ENCODE assay signal across 8 cellular contexts in genomic region chr14:50040401-50040775, GRCh38.
DNase-seq lines count a peak whose midpoint lies in the region; ATAC-seq, FAIRE-seq and TF ChIP-seq lines count a peak whose summit lies in the region.

No MANE protein-coding gene starts in this region.

- intact Hi-C loops in GM12878 (cut with micrococcal nuclease; ENCODE audit: unreplicated experiment), result no loop called here
- intact Hi-C loops in sigmoid colon (cut with DNase I), result no loop called here

- TF ChIP-seq EP300 in GM12878 (IDR thresholded peaks at IDR 0.05; ENCODE audit: borderline replicate concordance in 1 of 2, control insufficient read depth in 1 of 2, low read depth in 2 of 2, low read length in 2 of 2), result no peak
- TF ChIP-seq EP300 in sigmoid colon (IDR thresholded peaks at IDR 0.05), result no peak

- H3K4me2 ChIP-seq in GM23338 (no peak overlapping the region), GM12878 (ENCODE audit: control insufficient read depth, insufficient read depth) (peak overlapping the region; percentile 70)

- no peaks in the 10 kb centered on the region for H3F3A ChIP-seq in GM23338 (replicated peaks; ENCODE audit: low read depth)

- POLR2A ChIA-PET in GM12878 (lab: Charles Lee), result interaction anchor here (0.6 to 5.8 kb wide), 7 partner anchors 21 to 177 kb away, joined by 3 to 62 read pairs (median 3); no protein-coding TSS in a partner anchor

- H3K27ac ChIP-seq in GM23338 (ENCODE audit: low read depth) (no peak overlapping the region), GM12878 (ENCODE audit: control insufficient read depth, insufficient read depth) (peak overlapping the region; percentile 96), WERI-Rb-1 (no peak overlapping the region), sigmoid colon (peak overlapping the region in 2 of 4 donors; percentile 21 to 79)

- H3K4me3 ChIP-seq in GM23338 (no peak overlapping the region), GM12878 (no peak overlapping the region), WERI-Rb-1 (ENCODE audit: low read depth, low read length) (no peak overlapping the region), sigmoid colon (no peak overlapping the region)

- peak overlapping the region; percentile 71; the same call in 1 of the 2 replicates for H3K9ac ChIP-seq in GM12878 (ENCODE audit: control insufficient read depth, insufficient read depth, low read length)

- BruUV-seq in GM12878 (replicated peaks; lab: Mats Ljungman, UMichigan), result no TSS peak

- H3K9me3 ChIP-seq in GM12878 (replicated peaks; ENCODE audit: control insufficient read depth, insufficient read depth, low read length) (no peaks in the 10 kb centered on the region; the same call in 2 of the 3 replicates), WERI-Rb-1 (ENCODE audit: severe bottlenecking) (no peaks in the 10 kb centered on the region), sigmoid colon (no peaks in the 10 kb centered on the region)

- H4K20me1 ChIP-seq in GM23338 (replicated peaks; ENCODE audit: insufficient read depth) (no peaks in the 10 kb centered on the region), GM12878 (ENCODE audit: control insufficient read depth, insufficient read depth) (no peaks in the 10 kb centered on the region)

- SMC1A ChIA-PET in GM12878 (lab: Charles Lee; ENCODE audit: uncharacterized antibody, unreplicated experiment), result interaction anchor here (0.6 to 6.0 kb wide), 9 partner anchors 21 to 175 kb away, joined by 3 to 96 read pairs (median 5); partner anchors contain the start of gene ARF6

- peaks cover 5% of the 10 kb centered on the region; the same call in 1 of the 2 replicates for H3K9me2 ChIP-seq in GM23338 (ENCODE audit: insufficient read depth)

- H3K4me1 ChIP-seq in GM23338 (ENCODE audit: insufficient read depth) (no peaks in the 10 kb centered on the region; the same call in 1 of the 2 replicates), GM12878 (ENCODE audit: control insufficient read depth, insufficient read depth, low read length) (peaks cover 59% of the 10 kb centered on the region), sigmoid colon (peaks cover 0 to 51% (median 38%) of the 10 kb centered on the region in 4 donors)

- ATAC-seq in GM23338 (no peak), SK-N-SH treated with all-trans-retinoic acid at 6 μM for 48 hours (peak; percentile 66), GM12878 (peak; percentile 17), HG02852 (IDR thresholded peaks at IDR 0.05; ENCODE audit: unreplicated experiment) (no peak)

- H3K4me1 Mint-ChIP-seq in GM23338, result peaks cover 3% of the 10 kb centered on the region; the same call in 1 of the 3 replicates

- WGBS in GM12878 (ENCODE audit: insufficient coverage, insufficient replicate concordance, low lambda C conversion rate, missing lambda C conversion rate), result 38% methylated on average over 4 of the region's 4 CpGs
- WGBS in sigmoid colon, 2 donors, result 40 to 45% methylated on average over 4 of the region's 4 CpGs

- in situ Hi-C loops in GM12878 (cut with MboI), result no loop called here

- TF ChIP-seq POLR2A in GM12878 (IDR thresholded peaks at IDR 0.05; ENCODE audit: low read depth, low read length) (no peak; the same call in none of the 2 replicates), sigmoid colon (IDR thresholded peaks at IDR 0.05) (peak in 1 of 2 donors; percentile 16)

- H3K4me3 Mint-ChIP-seq in GM23338, result no peak overlapping the region

- TF ChIP-seq RAD21 in GM12878 (IDR thresholded peaks at IDR 0.05; ENCODE audit: insufficient read depth, low read depth, low read length), result peak; percentile 20; the same call in 1 of the 2 replicates

- FAIRE-seq in GM12878 (lab: Jason Lieb, UNC), result no peak

- peak; percentile 33 for DNase-seq in AG20443 (ENCODE audit: low spot score)
- DNase-seq in GM23338 (ENCODE audit: low spot score), result no peak
- DNase-seq in GM12878 (ENCODE audit: low read depth, low spot score), result no peak
- peak; percentile 30 for DNase-seq in myocyte (ENCODE audit: low read depth)
- no peak for DNase-seq in WERI-Rb-1
- no peak for DNase-seq in sigmoid colon

- peak overlapping the region; percentile 47 for H2AFZ ChIP-seq in GM23338
- peak overlapping the region; percentile 27; the same call in 1 of the 2 replicates for H2AFZ ChIP-seq in GM12878 (ENCODE audit: control insufficient read depth, low read depth, low read length)

- no peak overlapping the region for H3K27ac Mint-ChIP-seq in GM23338

- H3K36me3 ChIP-seq in GM23338 (ENCODE audit: insufficient read depth) (no peaks in the 10 kb centered on the region), GM12878 (ENCODE audit: control insufficient read depth in 2 of 2, insufficient read depth in 2 of 2, low read length in 1 of 2) (no peaks in the 10 kb centered on the region), WERI-Rb-1 (no peaks in the 10 kb centered on the region), sigmoid colon (no peaks in the 10 kb centered on the region)

- H3K79me2 ChIP-seq in GM23338 (replicated peaks; ENCODE audit: insufficient read depth) (no peaks in the 10 kb centered on the region), GM12878 (ENCODE audit: control insufficient read depth, insufficient read depth, low read length) (no peaks in the 10 kb centered on the region; the same call in 1 of the 2 replicates)

- RAD21 ChIA-PET in GM12878 (lab: Charles Lee; ENCODE audit: unreplicated experiment), result interaction anchor here (0.9 to 7.2 kb wide), 7 partner anchors 22 to 171 kb away, joined by 3 to 110 read pairs (median 38); no protein-coding TSS in a partner anchor

- H3K27me3 ChIP-seq in GM23338 (ENCODE audit: insufficient read depth) (no peaks in the 10 kb centered on the region), GM12878 (replicated peaks in 1 of 2; ENCODE audit: control insufficient read depth in 2 of 2, insufficient read depth in 2 of 2, low read length in 1 of 2) (no peaks in the 10 kb centered on the region), WERI-Rb-1 (ENCODE audit: insufficient read depth, low read depth, severe bottlenecking) (no peaks in the 10 kb centered on the region), sigmoid colon (no peaks in the 10 kb centered on the region)

- peaks cover 3% of the 10 kb centered on the region for H3K27me3 Mint-ChIP-seq in GM23338 (ENCODE audit: insufficient read depth, low read depth, poor library complexity)

- no peaks in the 10 kb centered on the region for H3K9me3 Mint-ChIP-seq in GM23338

- TF ChIP-seq CTCF in GM23338 (conservative IDR thresholded peaks at IDR 0.05; ENCODE audit: low read depth in 2 of 2), result no peak
- TF ChIP-seq CTCF in GM12878 (IDR thresholded peaks at IDR 0.05 in 2 of 3, conservative IDR thresholded peaks at IDR 0.05 in 1 of 3; ENCODE audit: control insufficient read depth in 2 of 3, extremely low read depth in 1 of 3, insufficient read depth in 1 of 3, low read depth in 3 of 3, low read length in 3 of 3), result no peak
- TF ChIP-seq CTCF in WERI-Rb-1 (IDR thresholded peaks at IDR 0.05; ENCODE audit: low read depth, low read length), result no peak
- TF ChIP-seq CTCF in sigmoid colon (IDR thresholded peaks at IDR 0.05), result no peak

- no peaks in the 10 kb centered on the region for H3K36me3 Mint-ChIP-seq in GM23338 (ENCODE audit: low read depth)

- CTCF ChIA-PET in GM12878 (lab: Yijun Ruan, JAX), result interaction anchor here (0.6 to 6.0 kb wide), 5 partner anchors 20 to 175 kb away, joined by 3 to 68 read pairs (median 5); no protein-coding TSS in a partner anchor

TF ChIP-seq in SK-N-SH treated with all-trans-retinoic acid at 6 μM for 48 hours, 23 proteins besides CTCF, POLR2A, EP300 and RAD21 (continues in another document):
- no peak for TF ChIP-seq CSDC2 (CRISPR knock-in tag; IDR thresholded peaks at IDR 0.05)
- no peak for TF ChIP-seq GLIS3 (CRISPR knock-in tag; IDR thresholded peaks at IDR 0.05)
- TF ChIP-seq ZFP30 (CRISPR knock-in tag; IDR thresholded peaks at IDR 0.05), result no peak
- no peak for TF ChIP-seq CREB5 (CRISPR knock-in tag; IDR thresholded peaks at IDR 0.05; ENCODE audit: low read depth)

TF ChIP-seq in GM12878, 131 proteins besides CTCF, POLR2A, EP300 and RAD21 (continues in another document):
- TF ChIP-seq PAX5 (IDR thresholded peaks at IDR 0.05; ENCODE audit: borderline replicate concordance, low read depth, low read length) (no peak), BCL11A (IDR thresholded peaks at IDR 0.05; ENCODE audit: low read depth, low read length) (0 out of 2 replicates have a peak, but pooled peaks have one; percentile 4), NFXL1 (IDR thresholded peaks at IDR 0.05; ENCODE audit: borderline replicate concordance) (no peak), SMAD5 (IDR thresholded peaks at IDR 0.05; ENCODE audit: low read depth) (no peak), SMARCA5 (IDR thresholded peaks at IDR 0.05) (no peak), SRF (IDR thresholded peaks at IDR 0.05; ENCODE audit: low read depth in 2 of 2, low read length in 2 of 2) (0 out of 4 replicates have a peak, but pooled peaks of 1 of the 2 experiments have one; percentile 36), MEF2B (IDR thresholded peaks at IDR 0.05; ENCODE audit: partially characterized antibody, poor library complexity, severe bottlenecking) (peak; percentile 31), CEBPZ (IDR thresholded peaks at IDR 0.05; ENCODE audit: low read depth, low read length) (no peak), SUPT20H (IDR thresholded peaks at IDR 0.05; ENCODE audit: borderline replicate concordance, control insufficient read depth, low read depth, low read length) (no peak), KDM1A (IDR thresholded peaks at IDR 0.05; ENCODE audit: borderline replicate concordance) (no peak), RAD51 (IDR thresholded peaks at IDR 0.05) (no peak)

Comparison
In these comparisons a context has a peak if more than half of its experiments do, and no peak if none do; other contexts are left out.
1. DNase-seq: peak in AG20443 (single experiment) and myocyte (single experiment); none in GM23338 (single experiment), GM12878 (single experiment), WERI-Rb-1 (single experiment) and sigmoid colon (single experiment).
2. ATAC-seq: peak in SK-N-SH treated with all-trans-retinoic acid at 6 μM for 48 hours (single experiment) and GM12878 (single experiment); none in GM23338 (single experiment) and HG02852 (single experiment).